In genomic region chr7:1513657-1514095, GRCh38 we compare ENCODE assay signal across 2 cellular contexts.
TF ChIP-seq lines count a peak whose summit lies in the region.

No MANE protein-coding gene starts in this region.

TF ChIP-seq in endothelial cell of umbilical vein, 7 proteins besides CTCF, POLR2A, EP300 and RAD21:
- TF ChIP-seq GATA2 (IDR thresholded peaks at IDR 0.05; ENCODE audit: insufficient read depth, insufficient read length, low read depth, low read length) (no peak), FOS (IDR thresholded peaks at IDR 0.05; ENCODE audit: borderline replicate concordance, insufficient read depth, low read length) (no peak), MYC (IDR thresholded peaks at IDR 0.05; ENCODE audit: low read depth, low read length) (no peak), EZH2 (IDR thresholded peaks at IDR 0.05; ENCODE audit: borderline replicate concordance, low read depth, low read length, severe bottlenecking) (no peak), MAX (IDR thresholded peaks at IDR 0.05; ENCODE audit: insufficient read depth, insufficient read length) (no peak), POLR2AphosphoS5 (IDR thresholded peaks at IDR 0.05; ENCODE audit: insufficient read depth, low read depth, low read length) (no peak), JUN (IDR thresholded peaks at IDR 0.05; ENCODE audit: borderline replicate concordance, insufficient read depth, insufficient read length, low read depth) (no peak)

TF ChIP-seq in GM12891, 5 proteins besides CTCF, POLR2A, EP300 and RAD21:
- TF ChIP-seq TAF1 (IDR thresholded peaks at IDR 0.05; ENCODE audit: low read depth, low read length) = no peak
- TF ChIP-seq POLR2AphosphoS5 (IDR thresholded peaks at IDR 0.05; ENCODE audit: low read depth, low read length) = no peak
- no peak for TF ChIP-seq PAX5 (IDR thresholded peaks at IDR 0.05; ENCODE audit: insufficient read depth, low read length, severe bottlenecking)
- TF ChIP-seq POU2F2 (IDR thresholded peaks at IDR 0.05; ENCODE audit: low read depth, low read length) = no peak
